Comparison of ENCODE assay signal across 8 cellular contexts in genomic region chr1:168603501-168604107, GRCh38. TPM values are rescaled to one million over a fixed set of nuclear protein-coding genes. Genes with fewer than 3 reads are reported as not detected.
DNase-seq lines count a peak whose midpoint lies in the region; ATAC-seq, FAIRE-seq and TF ChIP-seq lines count a peak whose summit lies in the region.

No MANE protein-coding gene starts in this region.

- H3K27ac ChIP-seq in right lobe of liver = no peak overlapping the region

- H3K9me3 ChIP-seq in right lobe of liver = no peaks in the 10 kb centered on the region

- no peaks in the 10 kb centered on the region for H3K4me1 ChIP-seq in right lobe of liver

- no peak overlapping the region for H3K4me3 ChIP-seq in right lobe of liver

- H3K36me3 ChIP-seq in right lobe of liver = no peaks in the 10 kb centered on the region

- 24% methylated on average over 4 of the region's 4 CpGs for WGBS in right lobe of liver (ENCODE audit: insufficient coverage, low coverage, low lambda C conversion rate, missing lambda C conversion rate)

- DNase-seq in GM12891 (ENCODE audit: insufficient read length, low spot score) = peak; percentile 41
- peak; percentile 20 for DNase-seq in NCI-H524 treated with DMSO at 0.1 percent for 48 hours (lab: John Stamatoyannopoulos, UW)
- DNase-seq in activated CD4-positive, alpha-beta T cell treated with anti-CD3 and anti-CD28 coated beads, Interleukin-2, amount 50 U/mL, for 1 hour = peak; percentile 67
- peak; percentile 24 for DNase-seq in dedifferentiated amniotic fluid mesenchymal stem cell (ENCODE audit: extremely low spot score)
- DNase-seq in right lobe of liver = peak; percentile 69 to 81 (median 78)
- peak; percentile 57 for DNase-seq in stimulated activated CD8-positive, alpha-beta memory T cell treated with anti-CD3 and anti-CD28 coated beads, Interleukin-12 subunit alpha, Interleukin-12 subunit beta, amount 100 ng/mL, for 1 hour (ENCODE audit: low read depth)

- peak; percentile 83 to 88 (median 85) for TF ChIP-seq CTCF in right lobe of liver (IDR thresholded peaks at IDR 0.05)

- ATAC-seq in HG03432 (IDR thresholded peaks at IDR 0.05; ENCODE audit: unreplicated experiment) = peak; percentile 69
- peak; percentile 98 to 100 (median 99) for ATAC-seq in right lobe of liver
- no peak for ATAC-seq in GM19467 (IDR thresholded peaks at IDR 0.05; ENCODE audit: unreplicated experiment)

- TF ChIP-seq POLR2A in GM12891 (IDR thresholded peaks at IDR 0.05; ENCODE audit: low read depth, low read length) (no peak), right lobe of liver (IDR thresholded peaks at IDR 0.05) (no peak)

- intact Hi-C loops in right lobe of liver (cut with DNase I) = loop anchor here in 1 of 2 donors (10.0 kb wide), 1 partner anchor 741 kb away; no protein-coding TSS in a partner anchor

- peak; percentile 89 for FAIRE-seq in GM12891 (lab: Jason Lieb, UNC)

- no peaks in the 10 kb centered on the region for H3K27me3 ChIP-seq in right lobe of liver

TF ChIP-seq in GM12891, 5 proteins besides CTCF, POLR2A, EP300 and RAD21:
- TF ChIP-seq POLR2AphosphoS5 (IDR thresholded peaks at IDR 0.05; ENCODE audit: low read depth, low read length) = no peak
- TF ChIP-seq SPI1 (IDR thresholded peaks at IDR 0.05; ENCODE audit: low read depth, low read length) = no peak
- TF ChIP-seq POU2F2 (IDR thresholded peaks at IDR 0.05; ENCODE audit: low read depth, low read length) = peak; percentile 45; the same call in 1 of the 2 replicates
TF ChIP-seq in GM12891: peak in this region for 1.

RNA-seq across cellular contexts. Expression of gene XCL1, which starts 27.2 kb away (rescaled TPM):
- polyA plus RNA-seq in GM12891 (2012; ENCODE audit: low read depth, missing spikeins) = 4.8 TPM
- total RNA-seq in right lobe of liver = under 1 TPM in 3 of 6 experiments, not detected in 3; 0.13 to 0.44 (median 0.22) TPM

RNA-seq across cellular contexts. Expression of gene XCL2, which starts 59.8 kb away (rescaled TPM):
- polyA plus RNA-seq in GM12891 (2012; ENCODE audit: low read depth, missing spikeins) = 0.96 TPM
- total RNA-seq in right lobe of liver = 1 to 10 TPM in 2 of 6 experiments, not detected in 4; 1.4 to 1.6 TPM

Comparison
In these comparisons a context has a peak if more than half of its experiments do, and no peak if none do; other contexts are left out.
1. DNase-seq: peak in every context shown above with its lines; median percentile 78 in right lobe of liver; 67 in activated CD4-positive, alpha-beta T cell treated with anti-CD3 and anti-CD28 coated beads, Interleukin-2, amount 50 U/mL, for 1 hour; 57 in stimulated activated CD8-positive, alpha-beta memory T cell treated with anti-CD3 and anti-CD28 coated beads, Interleukin-12 subunit alpha, Interleukin-12 subunit beta, amount 100 ng/mL, for 1 hour; 41 in GM12891; 24 in dedifferentiated amniotic fluid mesenchymal stem cell; 20 in NCI-H524 treated with DMSO at 0.1 percent for 48 hours.